Comparison of ENCODE assay signal across 7 cellular contexts in the genomic region with DNA sequence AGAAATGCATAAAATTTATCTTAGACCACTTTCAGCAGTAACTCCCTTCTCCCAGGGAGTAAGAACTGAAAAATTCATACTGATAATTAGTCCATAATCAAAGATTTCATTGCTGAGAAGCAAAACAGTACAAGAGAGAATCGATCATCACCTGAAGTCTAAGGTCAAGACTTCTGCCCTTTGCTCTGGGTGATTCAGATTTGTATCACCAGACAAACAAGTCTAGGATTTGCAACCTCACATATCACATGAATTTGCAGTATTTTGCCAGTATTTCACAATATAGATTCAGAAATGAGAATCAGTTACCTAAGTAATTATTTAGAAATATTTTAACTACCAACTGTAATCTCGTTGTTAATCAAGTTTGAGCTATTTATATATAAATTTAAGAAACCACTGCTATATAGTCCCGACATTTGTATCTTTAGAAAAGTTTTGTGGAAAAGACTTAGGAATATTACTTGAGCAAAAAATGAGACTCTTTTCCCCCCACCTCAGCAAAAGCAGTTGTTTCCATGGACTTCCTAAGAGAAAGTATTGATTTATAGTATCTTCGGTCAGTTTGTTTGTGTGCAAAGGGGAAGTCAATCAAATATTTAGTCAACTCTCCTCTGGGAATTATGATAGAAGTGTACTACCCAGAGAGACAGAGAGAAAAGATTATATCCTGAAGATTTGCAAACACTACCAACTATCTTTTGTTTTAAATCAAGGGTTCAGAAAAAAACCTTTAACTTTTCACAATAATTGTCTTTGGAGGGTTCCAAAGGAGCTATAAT.
"Had no signal": no experiment of that assay in that cellular context is flagged by ENCODE, and none has a peak within 500 bp of the region (broad histone marks: within the 10 kb centered on the region; RNA-seq: fewer than 3 reads in every experiment).

No MANE protein-coding gene starts in this region.

- ATAC-seq: GM12878 had no signal

- FAIRE-seq: GM12878, GM12891, GM12892, GM18507, GM19239 had no signal

- H3K4me3 ChIP-seq: GM12878 had no signal

- DNase-seq: GDM1, GF-D8 had no signal
